Comparison of ENCODE assay signal across 1 cellular context in the genomic region with DNA sequence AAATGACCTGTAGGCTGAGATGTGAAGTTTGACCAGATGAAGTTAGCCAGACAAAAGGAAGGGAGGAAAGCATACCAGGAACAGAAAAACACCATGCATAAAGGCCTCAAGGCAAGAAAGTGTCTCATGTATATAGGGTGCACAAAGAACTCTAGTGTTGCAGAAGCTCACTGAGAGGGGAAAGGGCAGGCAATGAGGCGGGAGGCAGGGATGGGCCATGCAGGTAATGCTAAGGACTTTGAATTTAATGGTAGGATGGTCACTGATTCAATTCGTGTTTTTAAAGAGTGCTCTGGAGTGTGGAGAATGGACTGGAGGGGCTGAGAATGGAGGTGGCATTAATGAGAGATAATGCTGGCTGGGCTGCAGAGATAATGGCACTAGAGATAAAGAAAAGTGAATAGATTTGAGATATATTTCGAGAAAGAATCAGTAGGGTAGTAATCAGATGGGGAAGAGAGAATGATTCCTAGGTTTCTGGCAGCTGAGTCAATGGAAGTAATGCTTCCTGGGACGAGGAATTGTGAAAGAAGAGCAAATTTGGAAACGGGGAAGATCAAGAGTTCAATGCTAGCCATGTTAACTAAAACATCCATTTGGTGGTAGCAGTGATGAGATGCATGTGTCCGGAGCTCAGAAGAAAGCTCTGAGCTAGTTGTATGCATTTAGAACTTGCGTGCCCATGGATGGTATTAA.
TF ChIP-seq lines count a peak whose summit lies in the region.

No MANE protein-coding gene starts in this region.

TF ChIP-seq in K562, 482 proteins besides CTCF, POLR2A, EP300 and RAD21 (continues in another document):
- no peak for TF ChIP-seq LEF1 (IDR thresholded peaks at IDR 0.05)
- TF ChIP-seq ZNF57 (CRISPR knock-in tag; IDR thresholded peaks at IDR 0.05), result no peak
- peak; percentile 69 for TF ChIP-seq CBFA2T3 (IDR thresholded peaks at IDR 0.05)
- no peak for TF ChIP-seq ZEB2 (IDR thresholded peaks at IDR 0.05)
- no peak for TF ChIP-seq PREB (CRISPR knock-in tag; IDR thresholded peaks at IDR 0.05)
- TF ChIP-seq HLTF (IDR thresholded peaks at IDR 0.05), result no peak
- TF ChIP-seq ZNF3 (CRISPR knock-in tag; IDR thresholded peaks at IDR 0.05), result no peak
- TF ChIP-seq U2AF1 (optimal IDR thresholded peaks at IDR 0.05; ENCODE audit: low read depth, low read length), result no peak
- TF ChIP-seq ASH1L (IDR thresholded peaks at IDR 0.05; ENCODE audit: borderline replicate concordance, low read depth, partially characterized antibody), result no peak
- peak; percentile 48; the same call in 1 of the 2 replicates for TF ChIP-seq CBFA2T2 (conservative IDR thresholded peaks at IDR 0.05)
- TF ChIP-seq ESRRA (IDR thresholded peaks at IDR 0.05; ENCODE audit: borderline replicate concordance, low read depth), result no peak
- TF ChIP-seq SMARCA4 (IDR thresholded peaks at IDR 0.05), result peak; percentile 56; the same call in 1 of the 2 replicates
- no peak for TF ChIP-seq ZNF175 (CRISPR knock-in tag; IDR thresholded peaks at IDR 0.05; ENCODE audit: low read depth)
- TF ChIP-seq DPF2 (IDR thresholded peaks at IDR 0.05), result peak; percentile 74
- TF ChIP-seq TBP (optimal IDR thresholded peaks at IDR 0.05; ENCODE audit: low read depth, low read length), result no peak
- TF ChIP-seq NCOA4 (IDR thresholded peaks at IDR 0.05; ENCODE audit: partially characterized antibody), result no peak
- TF ChIP-seq ZNF655 (CRISPR knock-in tag; IDR thresholded peaks at IDR 0.05), result no peak
- no peak for TF ChIP-seq TCF7L2 (IDR thresholded peaks at IDR 0.05; ENCODE audit: low read depth, low read length)
- TF ChIP-seq ELF4 (CRISPR knock-in tag; IDR thresholded peaks at IDR 0.05), result no peak
- peak; percentile 53 for TF ChIP-seq TAL1 (IDR thresholded peaks at IDR 0.05)
- TF ChIP-seq, protein P1, sequence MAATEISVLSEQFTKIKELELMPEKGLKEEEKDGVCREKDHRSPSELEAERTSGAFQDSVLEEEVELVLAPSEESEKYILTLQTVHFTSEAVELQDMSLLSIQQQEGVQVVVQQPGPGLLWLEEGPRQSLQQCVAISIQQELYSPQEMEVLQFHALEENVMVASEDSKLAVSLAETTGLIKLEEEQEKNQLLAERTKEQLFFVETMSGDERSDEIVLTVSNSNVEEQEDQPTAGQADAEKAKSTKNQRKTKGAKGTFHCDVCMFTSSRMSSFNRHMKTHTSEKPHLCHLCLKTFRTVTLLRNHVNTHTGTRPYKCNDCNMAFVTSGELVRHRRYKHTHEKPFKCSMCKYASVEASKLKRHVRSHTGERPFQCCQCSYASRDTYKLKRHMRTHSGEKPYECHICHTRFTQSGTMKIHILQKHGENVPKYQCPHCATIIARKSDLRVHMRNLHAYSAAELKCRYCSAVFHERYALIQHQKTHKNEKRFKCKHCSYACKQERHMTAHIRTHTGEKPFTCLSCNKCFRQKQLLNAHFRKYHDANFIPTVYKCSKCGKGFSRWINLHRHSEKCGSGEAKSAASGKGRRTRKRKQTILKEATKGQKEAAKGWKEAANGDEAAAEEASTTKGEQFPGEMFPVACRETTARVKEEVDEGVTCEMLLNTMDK (IDR thresholded peaks at IDR 0.05; ENCODE audit: borderline replicate concordance, insufficient read depth, low read depth, low read length, poor library complexity, severe bottlenecking), result no peak
- TF ChIP-seq ZNF224 (CRISPR knock-in tag; IDR thresholded peaks at IDR 0.05), result no peak
- no peak for TF ChIP-seq HDAC2 (IDR thresholded peaks at IDR 0.05)
- no peak for TF ChIP-seq MIER1 (IDR thresholded peaks at IDR 0.05; ENCODE audit: low read depth)
- TF ChIP-seq ZBTB8A (IDR thresholded peaks at IDR 0.05; ENCODE audit: partially characterized antibody), result no peak
- TF ChIP-seq ZBED1 (IDR thresholded peaks at IDR 0.05), result no peak
- no peak for TF ChIP-seq MEF2D (tag; conservative IDR thresholded peaks at IDR 0.05; ENCODE audit: low read depth)
- 0 out of 2 replicates have a peak, but pooled peaks have one; percentile 17 for TF ChIP-seq MTA2 (IDR thresholded peaks at IDR 0.05; ENCODE audit: low read depth)
- peak; percentile 78 for TF ChIP-seq ARID1B (IDR thresholded peaks at IDR 0.05)
- TF ChIP-seq CEBPG (CRISPR knock-in tag; IDR thresholded peaks at IDR 0.05), result no peak
- no peak for TF ChIP-seq CEBPG (tag; conservative IDR thresholded peaks at IDR 0.05 in 1 of 2, IDR thresholded peaks at IDR 0.05 in 1 of 2)
- TF ChIP-seq NFE2L1 (tag; IDR thresholded peaks at IDR 0.05; ENCODE audit: borderline replicate concordance, low read depth), result no peak
- no peak for TF ChIP-seq BACH1 (tag; IDR thresholded peaks at IDR 0.05)
- no peak for TF ChIP-seq HCFC1 (IDR thresholded peaks at IDR 0.05; ENCODE audit: low read depth, low read length)
- TF ChIP-seq ELK1 (CRISPR knock-in tag; IDR thresholded peaks at IDR 0.05), result no peak
- TF ChIP-seq ZNF263 (CRISPR knock-in tag; IDR thresholded peaks at IDR 0.05; ENCODE audit: borderline replicate concordance), result no peak
- TF ChIP-seq MEIS2 (IDR thresholded peaks at IDR 0.05; ENCODE audit: partially characterized antibody), result no peak
- no peak for TF ChIP-seq ZNF644 (tag; IDR thresholded peaks at IDR 0.05; ENCODE audit: low read depth)
- no peak for TF ChIP-seq PURB (CRISPR knock-in tag; IDR thresholded peaks at IDR 0.05; ENCODE audit: low read depth)
- TF ChIP-seq TRIM24 (IDR thresholded peaks at IDR 0.05), result no peak
- no peak for TF ChIP-seq MYC (IDR thresholded peaks at IDR 0.05; ENCODE audit: low read depth, low read length)
- no peak for TF ChIP-seq MYC (CRISPR knock-in tag; IDR thresholded peaks at IDR 0.05; ENCODE audit: borderline replicate concordance, low read depth)
- no peak for TF ChIP-seq SAFB2 (IDR thresholded peaks at IDR 0.05; ENCODE audit: borderline replicate concordance, low read depth, low read length, severe bottlenecking)
- TF ChIP-seq HDAC1 (IDR thresholded peaks at IDR 0.05), result peak in 1 of 2 experiments; percentile 41; a peak in 1 of 4 replicates
- TF ChIP-seq, protein P2, sequence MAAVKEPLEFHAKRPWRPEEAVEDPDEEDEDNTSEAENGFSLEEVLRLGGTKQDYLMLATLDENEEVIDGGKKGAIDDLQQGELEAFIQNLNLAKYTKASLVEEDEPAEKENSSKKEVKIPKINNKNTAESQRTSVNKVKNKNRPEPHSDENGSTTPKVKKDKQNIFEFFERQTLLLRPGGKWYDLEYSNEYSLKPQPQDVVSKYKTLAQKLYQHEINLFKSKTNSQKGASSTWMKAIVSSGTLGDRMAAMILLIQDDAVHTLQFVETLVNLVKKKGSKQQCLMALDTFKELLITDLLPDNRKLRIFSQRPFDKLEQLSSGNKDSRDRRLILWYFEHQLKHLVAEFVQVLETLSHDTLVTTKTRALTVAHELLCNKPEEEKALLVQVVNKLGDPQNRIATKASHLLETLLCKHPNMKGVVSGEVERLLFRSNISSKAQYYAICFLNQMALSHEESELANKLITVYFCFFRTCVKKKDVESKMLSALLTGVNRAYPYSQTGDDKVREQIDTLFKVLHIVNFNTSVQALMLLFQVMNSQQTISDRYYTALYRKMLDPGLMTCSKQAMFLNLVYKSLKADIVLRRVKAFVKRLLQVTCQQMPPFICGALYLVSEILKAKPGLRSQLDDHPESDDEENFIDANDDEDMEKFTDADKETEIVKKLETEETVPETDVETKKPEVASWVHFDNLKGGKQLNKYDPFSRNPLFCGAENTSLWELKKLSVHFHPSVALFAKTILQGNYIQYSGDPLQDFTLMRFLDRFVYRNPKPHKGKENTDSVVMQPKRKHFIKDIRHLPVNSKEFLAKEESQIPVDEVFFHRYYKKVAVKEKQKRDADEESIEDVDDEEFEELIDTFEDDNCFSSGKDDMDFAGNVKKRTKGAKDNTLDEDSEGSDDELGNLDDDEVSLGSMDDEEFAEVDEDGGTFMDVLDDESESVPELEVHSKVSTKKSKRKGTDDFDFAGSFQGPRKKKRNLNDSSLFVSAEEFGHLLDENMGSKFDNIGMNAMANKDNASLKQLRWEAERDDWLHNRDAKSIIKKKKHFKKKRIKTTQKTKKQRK (IDR thresholded peaks at IDR 0.05; ENCODE audit: borderline replicate concordance, low read depth, low read length), result no peak
- TF ChIP-seq ZNF41 (CRISPR knock-in tag; conservative IDR thresholded peaks at IDR 0.05), result no peak
- no peak for TF ChIP-seq FOXA1 (IDR thresholded peaks at IDR 0.05; ENCODE audit: borderline replicate concordance)
- TF ChIP-seq GATAD2B (IDR thresholded peaks at IDR 0.05; ENCODE audit: borderline replicate concordance), result no peak
- TF ChIP-seq ZNF551 (CRISPR knock-in tag; IDR thresholded peaks at IDR 0.05), result no peak
- no peak for TF ChIP-seq ZNF354B (CRISPR knock-in tag; IDR thresholded peaks at IDR 0.05)
- no peak for TF ChIP-seq ZNF76 (CRISPR knock-in tag; IDR thresholded peaks at IDR 0.05; ENCODE audit: borderline replicate concordance)
- no peak for TF ChIP-seq PYGO2 (tag; IDR thresholded peaks at IDR 0.05)
- 0 out of 2 replicates have a peak, but pooled peaks have one; percentile 29 for TF ChIP-seq GATAD2A (IDR thresholded peaks at IDR 0.05)
- TF ChIP-seq, protein P3, sequence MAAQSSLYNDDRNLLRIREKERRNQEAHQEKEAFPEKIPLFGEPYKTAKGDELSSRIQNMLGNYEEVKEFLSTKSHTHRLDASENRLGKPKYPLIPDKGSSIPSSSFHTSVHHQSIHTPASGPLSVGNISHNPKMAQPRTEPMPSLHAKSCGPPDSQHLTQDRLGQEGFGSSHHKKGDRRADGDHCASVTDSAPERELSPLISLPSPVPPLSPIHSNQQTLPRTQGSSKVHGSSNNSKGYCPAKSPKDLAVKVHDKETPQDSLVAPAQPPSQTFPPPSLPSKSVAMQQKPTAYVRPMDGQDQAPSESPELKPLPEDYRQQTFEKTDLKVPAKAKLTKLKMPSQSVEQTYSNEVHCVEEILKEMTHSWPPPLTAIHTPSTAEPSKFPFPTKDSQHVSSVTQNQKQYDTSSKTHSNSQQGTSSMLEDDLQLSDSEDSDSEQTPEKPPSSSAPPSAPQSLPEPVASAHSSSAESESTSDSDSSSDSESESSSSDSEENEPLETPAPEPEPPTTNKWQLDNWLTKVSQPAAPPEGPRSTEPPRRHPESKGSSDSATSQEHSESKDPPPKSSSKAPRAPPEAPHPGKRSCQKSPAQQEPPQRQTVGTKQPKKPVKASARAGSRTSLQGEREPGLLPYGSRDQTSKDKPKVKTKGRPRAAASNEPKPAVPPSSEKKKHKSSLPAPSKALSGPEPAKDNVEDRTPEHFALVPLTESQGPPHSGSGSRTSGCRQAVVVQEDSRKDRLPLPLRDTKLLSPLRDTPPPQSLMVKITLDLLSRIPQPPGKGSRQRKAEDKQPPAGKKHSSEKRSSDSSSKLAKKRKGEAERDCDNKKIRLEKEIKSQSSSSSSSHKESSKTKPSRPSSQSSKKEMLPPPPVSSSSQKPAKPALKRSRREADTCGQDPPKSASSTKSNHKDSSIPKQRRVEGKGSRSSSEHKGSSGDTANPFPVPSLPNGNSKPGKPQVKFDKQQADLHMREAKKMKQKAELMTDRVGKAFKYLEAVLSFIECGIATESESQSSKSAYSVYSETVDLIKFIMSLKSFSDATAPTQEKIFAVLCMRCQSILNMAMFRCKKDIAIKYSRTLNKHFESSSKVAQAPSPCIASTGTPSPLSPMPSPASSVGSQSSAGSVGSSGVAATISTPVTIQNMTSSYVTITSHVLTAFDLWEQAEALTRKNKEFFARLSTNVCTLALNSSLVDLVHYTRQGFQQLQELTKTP (IDR thresholded peaks at IDR 0.05; ENCODE audit: low read depth in 1 of 2, partially characterized antibody in 2 of 2), result no peak
- TF ChIP-seq, protein P4, sequence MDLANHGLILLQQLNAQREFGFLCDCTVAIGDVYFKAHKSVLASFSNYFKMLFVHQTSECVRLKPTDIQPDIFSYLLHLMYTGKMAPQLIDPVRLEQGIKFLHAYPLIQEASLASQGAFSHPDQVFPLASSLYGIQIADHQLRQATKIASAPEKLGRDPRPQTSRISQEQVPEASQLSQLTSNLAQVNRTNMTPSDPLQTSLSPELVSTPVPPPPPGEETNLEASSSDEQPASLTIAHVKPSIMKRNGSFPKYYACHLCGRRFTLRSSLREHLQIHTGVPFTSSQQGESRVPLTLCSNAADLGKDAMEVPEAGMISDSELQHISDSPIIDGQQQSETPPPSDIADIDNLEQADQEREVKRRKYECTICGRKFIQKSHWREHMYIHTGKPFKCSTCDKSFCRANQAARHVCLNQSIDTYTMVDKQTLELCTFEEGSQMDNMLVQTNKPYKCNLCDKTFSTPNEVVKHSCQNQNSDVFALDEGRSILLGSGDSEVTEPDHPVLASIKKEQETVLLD (IDR thresholded peaks at IDR 0.05), result peak; percentile 51; the same call in 1 of the 2 replicates
- no peak for TF ChIP-seq ARHGAP35 (IDR thresholded peaks at IDR 0.05; ENCODE audit: partially characterized antibody)
- TF ChIP-seq, protein P5, sequence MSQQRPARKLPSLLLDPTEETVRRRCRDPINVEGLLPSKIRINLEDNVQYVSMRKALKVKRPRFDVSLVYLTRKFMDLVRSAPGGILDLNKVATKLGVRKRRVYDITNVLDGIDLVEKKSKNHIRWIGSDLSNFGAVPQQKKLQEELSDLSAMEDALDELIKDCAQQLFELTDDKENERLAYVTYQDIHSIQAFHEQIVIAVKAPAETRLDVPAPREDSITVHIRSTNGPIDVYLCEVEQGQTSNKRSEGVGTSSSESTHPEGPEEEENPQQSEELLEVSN (IDR thresholded peaks at IDR 0.05; ENCODE audit: borderline replicate concordance in 1 of 2, extremely low read depth in 1 of 2, insufficient read depth in 1 of 2, insufficient read length in 1 of 2, low read depth in 1 of 2, low read length in 1 of 2, poor library complexity in 1 of 2, severe bottlenecking in 1 of 2), result no peak
- no peak for TF ChIP-seq ZNF445 (CRISPR knock-in tag; IDR thresholded peaks at IDR 0.05; ENCODE audit: low read depth)
